22 cellular contexts compared by ENCODE assay signal in genomic region chr6:66986940-66987339, GRCh38.
"Had no signal": no experiment of that assay in that cellular context is flagged by ENCODE, and none has a peak within 500 bp of the region (broad histone marks: within the 10 kb centered on the region; RNA-seq: fewer than 3 reads in every experiment).

No MANE protein-coding gene starts in this region.

- H3K36me3 Mint-ChIP-seq: activated naive CD4-positive, alpha-beta T cell treated with anti-CD3 and anti-CD28 coated beads, Interleukin-2, amount 50 U/mL, for 24 hours; immature natural killer cell; type B pancreatic cell had no signal

- H3K27me3 ChIP-seq: body of pancreas, cardiac muscle cell, foreskin keratinocyte, spleen, vagina had no signal

- H3K27ac ChIP-seq: body of pancreas, cardiac muscle cell, foreskin keratinocyte, prostate gland, spleen, thoracic aorta, vagina had no signal

- H3K4me1 Mint-ChIP-seq: activated naive CD4-positive, alpha-beta T cell treated with anti-CD3 and anti-CD28 coated beads, Interleukin-2, amount 50 U/mL, for 24 hours; immature natural killer cell had no signal

- H3K9me3 ChIP-seq: prostate gland had no signal

- H3K27me3 Mint-ChIP-seq: activated naive CD4-positive, alpha-beta T cell treated with anti-CD3 and anti-CD28 coated beads, Interleukin-2, amount 50 U/mL, for 24 hours; natural killer cell treated with Interleukin-12 subunit alpha and Interleukin-12 subunit beta and Interleukin-15 and Interleukin-18, amount 100 ng/mL, for 72 hours; type B pancreatic cell had no signal

- H3K36me3 ChIP-seq: cardiac muscle cell, prostate gland, spleen, thoracic aorta, vagina had no signal

- H3K9me3 Mint-ChIP-seq: type B pancreatic cell had no signal

- H3K4me3 ChIP-seq: body of pancreas, cardiac muscle cell, prostate gland, spleen, thoracic aorta, vagina had no signal

- H3K4me1 ChIP-seq: body of pancreas, foreskin keratinocyte, prostate gland, spleen, vagina had no signal

- H3K27ac Mint-ChIP-seq: activated CD8-positive, alpha-beta T cell treated with anti-CD3 and anti-CD28 coated beads, Interleukin-2, amount 10 ng/mL, durations not matched to agents 7 days and 5 days; activated naive CD4-positive, alpha-beta T cell treated with anti-CD3 and anti-CD28 coated beads, Interleukin-2, amount 50 U/mL, for 24 hours; activated T-helper 1 cell treated with anti-CD3 and anti-CD28 coated beads, Interleukin-12 subunit alpha, Interleukin-12 subunit beta, Interleukin-2, Interleukin-4 antibody, amounts not matched to agents 30 ng/mL and 10 ng/mL and 1 ng/mL, durations not matched to agents 14 hours and 24 hours and 36 hours; immature natural killer cell; natural killer cell treated with Interleukin-12 subunit alpha and Interleukin-12 subunit beta and Interleukin-15 and Interleukin-18, amount 100 ng/mL, for 72 hours; type B pancreatic cell had no signal

- H3K4me3 Mint-ChIP-seq: activated CD8-positive, alpha-beta T cell treated with anti-CD3 and anti-CD28 coated beads, Interleukin-2, amount 10 ng/mL, durations not matched to agents 7 days and 5 days; activated naive CD4-positive, alpha-beta T cell treated with anti-CD3 and anti-CD28 coated beads, Interleukin-2, amount 50 U/mL, for 24 hours; activated T-helper 1 cell treated with anti-CD3 and anti-CD28 coated beads, Interleukin-12 subunit alpha, Interleukin-12 subunit beta, Interleukin-2, Interleukin-4 antibody, amounts not matched to agents 30 ng/mL and 10 ng/mL and 1 ng/mL, durations not matched to agents 14 hours and 24 hours and 36 hours; immature natural killer cell; natural killer cell treated with Interleukin-12 subunit alpha and Interleukin-12 subunit beta and Interleukin-15 and Interleukin-18, amount 100 ng/mL, for 72 hours; type B pancreatic cell had no signal

- DNase-seq: activated CD4-positive, alpha-beta T cell treated with anti-CD3 and anti-CD28 coated beads for 1 hour; activated CD4-positive, alpha-beta T cell treated with anti-CD3 and anti-CD28 coated beads, Interleukin-2, amount 50 U/mL, for 1 hour; activated CD8-positive, alpha-beta T cell treated with anti-CD3 and anti-CD28 coated beads, Interleukin-2, amount 10 ng/mL, durations not matched to agents 7 days and 5 days; activated gamma-delta T cell; anterior cingulate cortex; body of pancreas; cortex of kidney; effector CD4-positive, alpha-beta T cell; foreskin keratinocyte; immature natural killer cell; midbrain; spleen; stimulated activated CD4-positive, alpha-beta T cell treated with anti-CD3 and anti-CD28 coated beads, Interleukin-4, amount 100 ng/mL, for 1 hour; stimulated activated naive CD4-positive, alpha-beta T cell had no signal

- ATAC-seq: activated CD8-positive, alpha-beta T cell treated with anti-CD3 and anti-CD28 coated beads, Interleukin-2, amount 10 ng/mL, durations not matched to agents 7 days and 5 days; body of pancreas; foreskin keratinocyte; natural killer cell treated with Interleukin-12 subunit alpha and Interleukin-12 subunit beta and Interleukin-15 and Interleukin-18, amount 100 ng/mL, for 72 hours had no signal
